15 cellular contexts compared by ENCODE assay signal in the genomic region with DNA sequence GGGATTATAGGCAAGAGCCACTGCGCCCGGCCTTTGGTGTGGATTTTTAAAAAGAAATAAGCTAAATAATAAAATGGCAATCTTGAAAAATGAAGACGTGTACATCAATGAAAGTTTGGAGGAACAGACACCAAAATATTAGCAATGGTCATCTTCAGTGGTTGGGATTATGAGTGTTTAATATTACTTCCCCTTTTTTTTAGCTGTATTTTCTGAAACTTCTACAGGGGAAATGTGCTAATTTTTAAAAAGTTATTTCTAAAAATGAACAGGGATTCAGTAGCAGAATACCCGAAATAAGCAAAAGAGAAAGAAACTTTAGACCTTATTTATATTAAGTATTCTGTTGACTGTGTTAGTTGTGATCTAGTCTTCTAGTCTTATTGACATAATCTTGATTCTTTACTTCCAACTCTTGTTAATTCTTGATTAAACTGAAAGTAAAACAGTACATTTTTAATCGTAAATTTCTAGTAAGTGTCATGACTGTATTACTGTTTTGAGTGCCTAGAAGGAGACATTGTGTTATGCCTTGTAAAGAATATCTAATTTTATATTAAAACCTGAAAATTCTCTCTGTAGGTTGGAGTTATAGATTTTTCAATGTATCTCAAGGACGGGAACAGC. TPM values are rescaled to one million over a fixed set of nuclear protein-coding genes. Genes with fewer than 3 reads are reported as not detected.
A peak's percentile ranks its signal among the peaks of the same experiment; 100 is the strongest.
DNase-seq lines count a peak whose midpoint lies in the region; ATAC-seq and TF ChIP-seq lines count a peak whose summit lies in the region.
"Had no signal": no experiment of that assay in that cellular context is flagged by ENCODE, and none has a peak within 500 bp of the region (broad histone marks: within the 10 kb centered on the region; RNA-seq: fewer than 3 reads in every experiment).

No MANE protein-coding gene starts in this region.

- H3K4me3 ChIP-seq in Karpas-422 (ENCODE audit: low read length) = no peak overlapping the region
- H3K4me3 ChIP-seq: pancreas, skin epidermis had no signal

- no peaks in the 10 kb centered on the region for H3K9me2 ChIP-seq in Karpas-422 (replicated peaks; ENCODE audit: insufficient read depth, low read length)

- H3K36me3 ChIP-seq in Karpas-422 (ENCODE audit: insufficient read depth, low read length) = no peaks in the 10 kb centered on the region

- H4K20me1 ChIP-seq in Karpas-422 (ENCODE audit: insufficient read depth, low read depth, low read length) = no peaks in the 10 kb centered on the region

- H3K27me3 ChIP-seq in Karpas-422 (ENCODE audit: low read length) = no peaks in the 10 kb centered on the region
- H3K27me3 ChIP-seq: pancreas had no signal

- H3K36me3 Mint-ChIP-seq in CD14-positive monocyte = peaks cover 35 to 39% of the 10 kb centered on the region in 2 donors

- H3K9me3 ChIP-seq in Karpas-422 (ENCODE audit: low read length) = no peaks in the 10 kb centered on the region
- H3K9me3 ChIP-seq: pancreas had no signal

- peak overlapping the region; percentile 59 for H3K27ac ChIP-seq in Karpas-422 (ENCODE audit: low read length)
- H3K27ac ChIP-seq: pancreas had no signal

- no peak for TF ChIP-seq CTCF in CD14-positive monocyte (IDR thresholded peaks at IDR 0.05)

- intact Hi-C loops in CD14-positive monocyte (cut with micrococcal nuclease) = loop anchor here in 1 of 2 donors (5.0 kb wide), 1 partner anchor 66 kb away; no protein-coding TSS in a partner anchor

- peak; percentile 85 for ATAC-seq in GM18868 (IDR thresholded peaks at IDR 0.05; ENCODE audit: unreplicated experiment)
- peak; percentile 67 for ATAC-seq in HG02678 (IDR thresholded peaks at IDR 0.05; ENCODE audit: unreplicated experiment)
- ATAC-seq: pancreas had no signal

- peak overlapping the region; percentile 38 for H3K4me2 ChIP-seq in Karpas-422 (ENCODE audit: low read depth, low read length, poor library complexity, severe bottlenecking)

- peak overlapping the region; percentile 73 to 95 (median 86) for H3K27ac Mint-ChIP-seq in CD14-positive monocyte
- H3K27ac Mint-ChIP-seq: stimulated activated naive CD8-positive, alpha-beta T cell treated with anti-CD3 and anti-CD28 coated beads, Interleukin-15, Interleukin-2, amounts not matched to agents 100 ng/mL and 50 ng/mL, for 24 hours had no signal

- H3K4me1 Mint-ChIP-seq in CD14-positive monocyte = peaks cover 6% of the 10 kb centered on the region

- peak overlapping the region; percentile 37 to 67 for H3K4me3 Mint-ChIP-seq in CD14-positive monocyte
- H3K4me3 Mint-ChIP-seq: stimulated activated naive CD8-positive, alpha-beta T cell treated with anti-CD3 and anti-CD28 coated beads, Interleukin-15, Interleukin-2, amounts not matched to agents 100 ng/mL and 50 ng/mL, for 24 hours had no signal

- H3K79me2 ChIP-seq in Karpas-422 (ENCODE audit: low read length) = no peaks in the 10 kb centered on the region

- H3K27me3 Mint-ChIP-seq in CD14-positive monocyte (ENCODE audit: low read depth in 3 of 3) = no peaks in the 10 kb centered on the region
- H3K27me3 Mint-ChIP-seq: stimulated activated naive CD8-positive, alpha-beta T cell treated with anti-CD3 and anti-CD28 coated beads, Interleukin-15, Interleukin-2, amounts not matched to agents 100 ng/mL and 50 ng/mL, for 24 hours had no signal

- DNase-seq in CD14-positive monocyte (ENCODE audit: low spot score) (no peak), Karpas-422 (no peak), SIG-M5 treated with dmso at 0.1 percent for 504 hours (lab: John Stamatoyannopoulos, UW; ENCODE audit: unreplicated experiment) (no peak)
- DNase-seq in stimulated activated CD8-positive, alpha-beta memory T cell treated with anti-CD3 and anti-CD28 coated beads, Interleukin-4, amount 100 ng/mL, for 48 hours = no peak
- no peak for DNase-seq in activated naive CD4-positive, alpha-beta T cell (lab: John Stamatoyannopoulos, UW)
- DNase-seq in activated CD4-positive, CD25-positive, alpha-beta regulatory T cell (lab: John Stamatoyannopoulos, UW) = no peak
- DNase-seq: activated CD8-positive, alpha-beta memory T cell treated with anti-CD3 and anti-CD28 coated beads for 24 hours; activated effector memory CD4-positive, alpha-beta T cell treated with anti-CD3 and anti-CD28 coated beads, Interleukin-2, amount 50 U/mL, for 16 hours; GF-D8; hippocampal formation; pancreas had no signal

- peaks cover 20% of the 10 kb centered on the region for H3K4me1 ChIP-seq in Karpas-422 (ENCODE audit: low read length)
- H3K4me1 ChIP-seq: pancreas had no signal

- H3K9me3 Mint-ChIP-seq in CD14-positive monocyte = no peaks in the 10 kb centered on the region
- H3K9me3 Mint-ChIP-seq: stimulated activated naive CD8-positive, alpha-beta T cell treated with anti-CD3 and anti-CD28 coated beads, Interleukin-15, Interleukin-2, amounts not matched to agents 100 ng/mL and 50 ng/mL, for 24 hours had no signal

- H2AFZ ChIP-seq in Karpas-422 (ENCODE audit: low read length) = peak overlapping the region; percentile 4

- H3K9ac ChIP-seq in Karpas-422 (ENCODE audit: low read length) = no peak overlapping the region

RNA-seq across cellular contexts. Expression of a gene that starts 51.3 kb away (rescaled TPM):
- 10 to 100 TPM; 11.1 to 12.5 TPM for polyA plus RNA-seq in CD14-positive monocyte
- 25.2 and 26.9 TPM in 2 replicates for total RNA-seq in Karpas-422 (2014; rRNA removed; shearing (Covaris generic); ENCODE audit: low replicate concordance)
